ENCODE assay signal across 8 cellular contexts in the genomic region with DNA sequence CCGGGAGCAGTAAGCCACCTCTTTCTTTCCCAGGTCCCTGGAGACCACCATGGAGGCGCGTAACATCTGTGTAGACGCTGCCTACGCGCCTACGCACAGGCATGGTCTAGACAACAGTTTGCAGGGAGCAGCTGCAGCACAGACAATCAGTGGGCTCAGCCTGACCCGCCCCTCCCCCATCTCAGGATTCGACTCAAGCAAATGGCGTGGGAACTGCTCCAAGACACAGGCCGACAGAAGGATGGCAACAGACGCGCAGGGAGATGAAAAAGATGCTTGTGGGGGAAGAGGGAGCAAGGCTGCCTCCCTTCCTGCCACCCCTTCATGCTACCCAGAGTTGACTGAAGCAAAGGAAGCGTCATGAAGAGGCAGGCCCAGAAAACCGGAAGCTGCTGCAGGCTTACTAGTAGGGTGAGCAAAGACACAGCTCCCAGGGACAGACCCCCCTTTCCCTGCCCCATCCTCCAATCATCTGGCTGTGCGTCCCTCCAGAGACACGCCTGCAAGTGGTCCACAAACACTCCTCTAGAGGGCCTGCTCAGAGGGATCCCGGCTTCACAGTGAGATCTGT. TPM values are rescaled to one million over a fixed set of nuclear protein-coding genes. Genes with fewer than 3 reads are reported as not detected.
A peak's percentile ranks its signal among the peaks of the same experiment; 100 is the strongest.
DNase-seq lines count a peak whose midpoint lies in the region; ATAC-seq and TF ChIP-seq lines count a peak whose summit lies in the region.

No MANE protein-coding gene starts in this region.

- peaks cover 12% of the 10 kb centered on the region for H3K36me3 ChIP-seq in right atrium auricular region
- peaks cover 15 to 28% (median 23%) of the 10 kb centered on the region in 3 donors for H3K36me3 ChIP-seq in skeletal muscle tissue (ENCODE audit: control insufficient read depth in 3 of 3, insufficient read depth in 3 of 3, low read length in 3 of 3)

- TF ChIP-seq CTCF in right atrium auricular region (IDR thresholded peaks at IDR 0.05), result no peak

- H3K9ac ChIP-seq in skeletal muscle tissue (ENCODE audit: low read depth in 1 of 3, low read length in 3 of 3), result peak overlapping the region in 2 of 3 donors; percentile 45 to 60

- H3K4me3 ChIP-seq in right atrium auricular region (no peak overlapping the region), skeletal muscle tissue (ENCODE audit: low read length in 3 of 3) (no peak overlapping the region)

- H3K9me3 ChIP-seq in right atrium auricular region (no peaks in the 10 kb centered on the region), skeletal muscle tissue (ENCODE audit: control insufficient read depth in 3 of 3, low read length in 3 of 3) (no peaks in the 10 kb centered on the region)

- ATAC-seq in HG03095 (IDR thresholded peaks at IDR 0.05; ENCODE audit: unreplicated experiment), result no peak
- ATAC-seq in HG02759 (IDR thresholded peaks at IDR 0.05; ENCODE audit: unreplicated experiment), result no peak

- peaks cover 0 to 34% of the 10 kb centered on the region in 2 donors for H3K4me1 ChIP-seq in right atrium auricular region
- H3K4me1 ChIP-seq in skeletal muscle tissue (ENCODE audit: control insufficient read depth in 3 of 3, insufficient read depth in 3 of 3, low read length in 3 of 3), result peaks cover 18 to 33% (median 33%) of the 10 kb centered on the region in 3 donors

- DNase-seq in AG08395 (ENCODE audit: low spot score) (peak; percentile 54), NCI-H446 (lab: John Stamatoyannopoulos, UW) (peak; percentile 84 to 97), right atrium auricular region (ENCODE audit: low spot score) (no peak), NCI-H1417 treated with DMSO at 0.1 percent for 48 hours (lab: John Stamatoyannopoulos, UW) (no peak)
- DNase-seq in activated gamma-delta T cell treated with anti-CD3 and anti-CD28 coated beads, Interleukin-2, amount 50 U/mL, for 16 hours (ENCODE audit: low read depth), result peak; percentile 35

- peak overlapping the region; percentile 33 to 46 for H3K27ac ChIP-seq in right atrium auricular region
- H3K27ac ChIP-seq in skeletal muscle tissue (ENCODE audit: low read depth, low read length), result peak overlapping the region; percentile 39

- H3K27me3 ChIP-seq in right atrium auricular region (no peaks in the 10 kb centered on the region), skeletal muscle tissue (ENCODE audit: control insufficient read depth in 3 of 3, insufficient read depth in 3 of 3, low read length in 3 of 3) (no peaks in the 10 kb centered on the region)

RNA-seq across cellular contexts. Expression of gene STK40, which starts 19.5 kb away (rescaled TPM):
- 10 to 100 TPM; 50.5 to 74.7 TPM for total RNA-seq in right atrium auricular region
- 11.0 TPM for total RNA-seq in skeletal muscle tissue

RNA-seq across cellular contexts. Expression of gene LSM10, which starts 31.5 kb away (rescaled TPM):
- 10 to 100 TPM; 55.3 to 59.9 TPM for total RNA-seq in right atrium auricular region
- total RNA-seq in skeletal muscle tissue, result 4.2 TPM

RNA-seq across cellular contexts. Expression of gene EVA1B, which starts 42.7 kb away (rescaled TPM):
- total RNA-seq in right atrium auricular region, result 10 to 100 TPM; 24.6 to 45.8 TPM
- total RNA-seq in skeletal muscle tissue, result 40.7 TPM

Comparison
In these comparisons a context has a peak if more than half of its experiments do, and no peak if none do; other contexts are left out.
1. DNase-seq: peak in AG08395 (single experiment), NCI-H446 (2 of 2) and activated gamma-delta T cell treated with anti-CD3 and anti-CD28 coated beads, Interleukin-2, amount 50 U/mL, for 16 hours (single experiment); none in right atrium auricular region (single experiment) and NCI-H1417 treated with DMSO at 0.1 percent for 48 hours (single experiment).
2. RNA of gene LSM10, which starts 31.5 kb away (total RNA-seq): 55.3 to 59.9 TPM in right atrium auricular region; 4.2 TPM in skeletal muscle tissue (single experiment); every median in the first group is over 10 times any median in the second.